In genomic region chr4:42347076-42347475, GRCh38 we compare ENCODE assay signal across 25 cellular contexts. TPM values are rescaled to one million over a fixed set of nuclear protein-coding genes. Genes with fewer than 3 reads are reported as not detected.
"Had no signal": no experiment of that assay in that cellular context is flagged by ENCODE, and none has a peak within 500 bp of the region (broad histone marks: within the 10 kb centered on the region; RNA-seq: fewer than 3 reads in every experiment).

No MANE protein-coding gene starts in this region.

- ATAC-seq: K562 had no signal

- H3K27ac ChIP-seq: HL-60, KMS-11 had no signal

- H3K9me3 Mint-ChIP-seq: IgD-negative memory B cell had no signal

- H3K9me2 ChIP-seq: SK-N-SH had no signal

- H3K9me3 ChIP-seq: SK-N-SH had no signal

- H3K27ac Mint-ChIP-seq: IgD-negative memory B cell had no signal

- H3K9ac ChIP-seq: KMS-11, SK-N-SH had no signal

- DNase-seq: NCI-H1092, NCI-H1105 treated with DMSO at 0.1 percent for 48 hours, NCI-H1417 treated with DMSO at 0.1 percent for 48 hours, NCI-H146, NCI-H1694 treated with DMSO at 0.1 percent for 48 hours, NCI-H1930, NCI-H2081, NCI-H2107, NCI-H2227 treated with DMSO at 0.1 percent for 48 hours, NCI-H446, NCI-H510A, NCI-H524 treated with DMSO at 0.1 percent for 48 hours, NCI-H69, NCI-H774, RPMI8226, SHP77, SK-N-SH, SW 1271 had no signal

- H3K4me3 ChIP-seq: K562 had no signal

- H3K4me2 ChIP-seq: KMS-11, SK-N-SH had no signal

RNA-seq across cellular contexts. Expression of gene SHISA3, which starts 50.2 kb away (rescaled TPM):
- total RNA-seq: K562, LHCN-M2, MCF 10A, SK-MEL-5 had no signal
- polyA plus RNA-seq: K562 had no signal
